In the genomic region with DNA sequence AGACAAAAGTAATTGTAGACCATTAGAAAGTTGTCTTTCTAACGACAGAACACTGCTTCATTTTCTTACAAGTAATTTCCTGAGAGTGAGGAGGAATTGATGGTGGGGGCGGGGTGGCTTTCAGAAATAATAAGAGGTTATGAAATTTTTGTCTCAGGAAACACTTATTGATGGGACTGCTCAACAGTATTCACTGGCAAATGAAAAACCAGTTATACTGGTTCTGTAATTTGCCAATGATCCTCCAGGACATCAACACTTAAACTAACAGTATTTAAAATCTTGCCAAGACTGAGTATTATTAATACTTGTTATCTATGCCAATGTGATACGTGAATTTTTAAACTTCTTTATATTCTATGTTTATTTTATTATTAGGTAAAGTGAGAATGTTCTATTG, we compare ENCODE assay signal across 27 cellular contexts. TPM values are rescaled to one million over a fixed set of nuclear protein-coding genes. Genes with fewer than 3 reads are reported as not detected.
"Had no signal": no experiment of that assay in that cellular context is flagged by ENCODE, and none has a peak within 500 bp of the region (broad histone marks: within the 10 kb centered on the region; RNA-seq: fewer than 3 reads in every experiment).

No MANE protein-coding gene starts in this region.

- H3K36me3 ChIP-seq: colonic mucosa, heart left ventricle, spleen, stomach, thoracic aorta, transverse colon had no signal

- H3K27ac ChIP-seq: colonic mucosa, heart left ventricle, spleen, stomach, thoracic aorta, transverse colon had no signal

- H3K4me1 ChIP-seq: colonic mucosa, heart left ventricle, spleen, stomach, transverse colon had no signal

- H3K27me3 ChIP-seq: colonic mucosa, heart left ventricle, spleen, stomach, transverse colon had no signal

- H3K9me3 ChIP-seq: colonic mucosa, mucosa of descending colon, thoracic aorta had no signal

- H3K36me3 Mint-ChIP-seq: natural killer cell had no signal

- H3K4me3 ChIP-seq: colonic mucosa, heart left ventricle, mucosa of descending colon, spleen, stomach, thoracic aorta, transverse colon had no signal

- H3K4me3 Mint-ChIP-seq: natural killer cell, neural crest cell had no signal

- DNase-seq: colonic mucosa; dermis blood vessel endothelial cell; heart left ventricle; hippocampal formation; kidney glomerular epithelial cell; mucosa of descending colon; natural killer cell; posterior cingulate gyrus; spleen; stimulated activated CD4-positive, alpha-beta T cell treated with anti-CD3 and anti-CD28 coated beads, Interleukin-15, amount 100 ng/mL, for 24 hours; stimulated activated CD4-positive, alpha-beta T cell treated with anti-CD3 and anti-CD28 coated beads, Interleukin-1b, Interleukin-23, amount 100 ng/mL, for 48 hours; stimulated activated CD4-positive, alpha-beta T cell treated with anti-CD3 and anti-CD28 coated beads, Interleukin-4, amount 100 ng/mL, for 24 hours; stimulated activated naive CD4-positive, alpha-beta T cell; stomach; substantia nigra; transverse colon had no signal

- H3K27ac Mint-ChIP-seq: natural killer cell had no signal

- H3K4me1 Mint-ChIP-seq: natural killer cell, neural crest cell had no signal

RNA-seq across cellular contexts. Expression of a gene that starts 41.8 kb away (rescaled TPM):
- total RNA-seq: colonic mucosa, dermis blood vessel endothelial cell, esophagus mucosa, fibroblast of lung, glomerular endothelial cell, liver, lung microvascular endothelial cell, mesenteric fat pad, myocyte, natural killer cell, osteocyte, pulmonary artery endothelial cell, spleen, thoracic aorta had no signal
- polyA plus RNA-seq: fibroblast of lung, heart left ventricle, liver had no signal
